Comparison of ENCODE assay signal across 16 cellular contexts in genomic region chr2:160715428-160715827, GRCh38.
DNase-seq lines count a peak whose midpoint lies in the region.
"Had no signal": no experiment of that assay in that cellular context is flagged by ENCODE, and none has a peak within 500 bp of the region (broad histone marks: within the 10 kb centered on the region; RNA-seq: fewer than 3 reads in every experiment).

No MANE protein-coding gene starts in this region.

- no peaks in the 10 kb centered on the region for H3K4me1 ChIP-seq in CD4-positive, alpha-beta memory T cell (ENCODE audit: insufficient read depth, low read length)

- POLR2A ChIA-PET in CD4-positive, alpha-beta memory T cell (lab: Charles Lee; ENCODE audit: partially characterized antibody), result no interaction called here

- no peak overlapping the region for H3K27ac ChIP-seq in CD4-positive, alpha-beta memory T cell (ENCODE audit: low read depth, low read length)

- H3K9me3 ChIP-seq in CD4-positive, alpha-beta memory T cell (ENCODE audit: control insufficient read depth in 1 of 2, low read length in 2 of 2), result no peaks in the 10 kb centered on the region

- peak; percentile 6 for DNase-seq in NCI-H345 (lab: John Stamatoyannopoulos, UW)
- no peak for DNase-seq in NCI-H345 treated with DMSO at 0.1 percent for 48 hours (lab: John Stamatoyannopoulos, UW; ENCODE audit: unreplicated experiment)
- peak; percentile 9 for DNase-seq in COR-L47 (lab: John Stamatoyannopoulos, UW)
- peak; percentile 3 for DNase-seq in NCI-H1105 (lab: John Stamatoyannopoulos, UW)
- peak; percentile 5 for DNase-seq in cerebellar cortex (ENCODE audit: low spot score)
- no peak for DNase-seq in NCI-H526 treated with DMSO at 0.1 percent for 48 hours (lab: John Stamatoyannopoulos, UW)
- no peak for DNase-seq in CD4-positive, alpha-beta memory T cell
- no peak for DNase-seq in AG20443 (ENCODE audit: low spot score)
- DNase-seq: ACHN, GDM1, KBM-7, NCI-H1092, NCI-H187, NCI-H524 treated with DMSO at 0.1 percent for 48 hours had no signal

- peaks cover 0 to 2% (median 0%) of the 10 kb centered on the region in 4 donors for H3K4me1 Mint-ChIP-seq in CD4-positive, alpha-beta memory T cell

- CTCF ChIA-PET in CD4-positive, alpha-beta memory T cell (lab: Charles Lee; ENCODE audit: partially characterized antibody), result interaction anchor here (1.0 kb wide), 1 partner anchor 15 kb away, joined by 3 read pairs; no protein-coding TSS in a partner anchor

- H3K36me3 ChIP-seq in CD4-positive, alpha-beta memory T cell (ENCODE audit: insufficient read depth, low read length), result no peaks in the 10 kb centered on the region

- intact Hi-C loops in CD4-positive, alpha-beta memory T cell (cut with micrococcal nuclease), result no loop called here

- H3K27me3 Mint-ChIP-seq in CD4-positive, alpha-beta memory T cell, result peaks cover 0 to 5% of the 10 kb centered on the region in 2 donors

- peaks cover 0 to 5% (median 3%) of the 10 kb centered on the region in 8 donors for H3K9me3 Mint-ChIP-seq in CD4-positive, alpha-beta memory T cell

- H3K36me3 Mint-ChIP-seq in CD4-positive, alpha-beta memory T cell, result peaks cover 0 to 2% of the 10 kb centered on the region in 2 donors

- H3K27ac Mint-ChIP-seq in CD4-positive, alpha-beta memory T cell, result no peak overlapping the region
- H3K27ac Mint-ChIP-seq: T-helper 2 cell treated with Interferon-gamma antibody and Interleukin-4, amounts not matched to agents 5 μg/mL and 100 μg/mL, for 36 hours had no signal

- no peak overlapping the region for H3K4me3 Mint-ChIP-seq in CD4-positive, alpha-beta memory T cell
- H3K4me3 Mint-ChIP-seq: T-helper 2 cell treated with Interferon-gamma antibody and Interleukin-4, amounts not matched to agents 5 μg/mL and 100 μg/mL, for 36 hours had no signal

- H3K4me3 ChIP-seq in CD4-positive, alpha-beta memory T cell (ENCODE audit: low read length in 2 of 2), result no peak overlapping the region
- H3K4me3 ChIP-seq: GM12878 had no signal

- no peaks in the 10 kb centered on the region for H3K27me3 ChIP-seq in CD4-positive, alpha-beta memory T cell (ENCODE audit: insufficient read depth, low read length)

Comparison
In these comparisons a context has a peak if more than half of its experiments do, and no peak if none do; other contexts are left out.
1. DNase-seq: peak in NCI-H345 (single experiment), COR-L47 (single experiment), NCI-H1105 (single experiment) and cerebellar cortex (single experiment); none in NCI-H345 treated with DMSO at 0.1 percent for 48 hours (single experiment), NCI-H526 treated with DMSO at 0.1 percent for 48 hours (single experiment), CD4-positive, alpha-beta memory T cell (0 of 5) and AG20443 (single experiment).